12 cellular contexts compared by ENCODE assay signal in genomic region chr6:34161857-34162515, GRCh38. TPM values are rescaled to one million over a fixed set of nuclear protein-coding genes. Genes with fewer than 3 reads are reported as not detected.
"Had no signal": no experiment of that assay in that cellular context is flagged by ENCODE, and none has a peak within 500 bp of the region (broad histone marks: within the 10 kb centered on the region; RNA-seq: fewer than 3 reads in every experiment).

No MANE protein-coding gene starts in this region.

- H2AFZ ChIP-seq: hepatocyte had no signal

- H3K27me3 Mint-ChIP-seq: activated CD4-positive, alpha-beta T cell treated with anti-CD3 and anti-CD28 coated beads for 36 hours had no signal

- H3K27ac ChIP-seq: gastroesophageal sphincter, hepatocyte, lower lobe of right lung, tibial artery had no signal

- H3K4me2 ChIP-seq: hepatocyte had no signal

- H3K4me1 Mint-ChIP-seq: activated CD4-positive, alpha-beta memory T cell treated with anti-CD3 and anti-CD28 coated beads, Interleukin-2, amount 10 ng/mL, durations not matched to agents 7 days and 5 days; activated CD4-positive, alpha-beta T cell treated with anti-CD3 and anti-CD28 coated beads for 36 hours had no signal

- DNase-seq: activated CD4-positive, alpha-beta memory T cell treated with anti-CD3 and anti-CD28 coated beads, Interleukin-2, amount 10 ng/mL, durations not matched to agents 7 days and 5 days; activated CD4-positive, alpha-beta T cell treated with anti-CD3 and anti-CD28 coated beads for 36 hours; caudate nucleus; cortex of kidney; effector CD8-positive, alpha-beta T cell; lower lobe of right lung; midbrain; small intestine; SW 1271 had no signal

- H3K27me3 ChIP-seq: hepatocyte had no signal

- H3K79me2 ChIP-seq: hepatocyte had no signal

- H3K4me3 Mint-ChIP-seq: activated CD4-positive, alpha-beta memory T cell treated with anti-CD3 and anti-CD28 coated beads, Interleukin-2, amount 10 ng/mL, durations not matched to agents 7 days and 5 days; activated CD4-positive, alpha-beta T cell treated with anti-CD3 and anti-CD28 coated beads for 36 hours had no signal

- H3K27ac Mint-ChIP-seq: activated CD4-positive, alpha-beta memory T cell treated with anti-CD3 and anti-CD28 coated beads, Interleukin-2, amount 10 ng/mL, durations not matched to agents 7 days and 5 days; activated CD4-positive, alpha-beta T cell treated with anti-CD3 and anti-CD28 coated beads for 36 hours had no signal

- H3K4me3 ChIP-seq: gastroesophageal sphincter, hepatocyte, lower lobe of right lung, tibial artery had no signal

- ATAC-seq: activated CD4-positive, alpha-beta T cell treated with anti-CD3 and anti-CD28 coated beads for 36 hours; gastroesophageal sphincter; lower lobe of right lung had no signal

- H3K4me1 ChIP-seq: gastroesophageal sphincter, lower lobe of right lung, tibial artery had no signal

- H3K36me3 ChIP-seq: gastroesophageal sphincter, lower lobe of right lung, tibial artery had no signal

RNA-seq across cellular contexts. Expression of gene GRM4, which starts 16.1 kb away (rescaled TPM):
- total RNA-seq: activated CD4-positive, alpha-beta memory T cell treated with anti-CD3 and anti-CD28 coated beads, Interleukin-2, amount 10 ng/mL, durations not matched to agents 7 days and 5 days; gastroesophageal sphincter; lower lobe of right lung had no signal
